Comparison of ENCODE assay signal across 8 cellular contexts in genomic region chr7:112449902-112450806, GRCh38. TPM values are rescaled to one million over a fixed set of nuclear protein-coding genes. Genes with fewer than 3 reads are reported as not detected.
DNase-seq lines count a peak whose midpoint lies in the region; ATAC-seq, FAIRE-seq and TF ChIP-seq lines count a peak whose summit lies in the region.

Gene IFRD1 (plus strand): TSS chr7:112450460. CDS start chr7:112450689, 229 bp downstream.

- ATAC-seq in HG03432 (IDR thresholded peaks at IDR 0.05; ENCODE audit: unreplicated experiment): peak; percentile 77

- H3K9me3 ChIP-seq in keratinocyte (ENCODE audit: control insufficient read depth, low read depth, low read length): no peaks in the 10 kb centered on the region

- dilution Hi-C loops in keratinocyte (cut with MboI; ENCODE audit: extremely low pct_ligation_motif_present, low sequenced_read_pairs): no loop called here

- H3K36me3 ChIP-seq in keratinocyte (ENCODE audit: control insufficient read depth in 2 of 2, extremely low read depth in 1 of 2, insufficient read depth in 2 of 2, low read length in 2 of 2): no peaks in the 10 kb centered on the region

- H3K4me2 ChIP-seq in keratinocyte (ENCODE audit: control insufficient read depth, extremely low read depth, insufficient read depth, low read depth, low read length): peak within 1 kb of the TSS; percentile 97

- H3K9ac ChIP-seq in keratinocyte (ENCODE audit: control insufficient read depth, extremely low read depth, insufficient read depth, low read length): peak within 1 kb of the TSS; percentile 99

- peak within 1 kb of the TSS; percentile 96 for H2AFZ ChIP-seq in keratinocyte (ENCODE audit: control insufficient read depth, low read length)

- H3K9me1 ChIP-seq in keratinocyte (ENCODE audit: control insufficient read depth, extremely low read depth, insufficient read depth, low read length): no peaks in the 10 kb centered on the region

- H4K20me1 ChIP-seq in keratinocyte (ENCODE audit: control insufficient read depth, extremely low read depth, insufficient read depth, low read length): peaks cover 6% of the 10 kb centered on the region

- H3K27ac ChIP-seq in keratinocyte (ENCODE audit: control insufficient read depth, insufficient read depth, low read length): peak within 1 kb of the TSS; percentile 96

- TF ChIP-seq CTCF in keratinocyte (optimal IDR thresholded peaks at IDR 0.05 in 1 of 3, IDR thresholded peaks at IDR 0.05 in 1 of 3, conservative IDR thresholded peaks at IDR 0.05 in 1 of 3; ENCODE audit: extremely low read depth in 1 of 3, insufficient read depth in 2 of 3, low read length in 3 of 3): no peak

- H3K27me3 ChIP-seq in keratinocyte (ENCODE audit: control insufficient read depth, extremely low read depth, insufficient read depth, low read length): no peaks in the 10 kb centered on the region

- peak; percentile 99 for TF ChIP-seq POLR2A in GM19099 (IDR thresholded peaks at IDR 0.05; ENCODE audit: extremely low read depth, insufficient read length, low read depth)

- H3K79me2 ChIP-seq in keratinocyte (ENCODE audit: control insufficient read depth, insufficient read depth, low read length): peaks cover 48% of the 10 kb centered on the region

- peak; percentile 90 for FAIRE-seq in keratinocyte (lab: Jason Lieb, UNC)

- H3K4me3 ChIP-seq in keratinocyte (ENCODE audit: control insufficient read depth in 2 of 3, extremely low read depth in 1 of 3, insufficient read depth in 2 of 3, low read depth in 1 of 3, low read length in 3 of 3): peak within 1 kb of the TSS; percentile 93 to 100 (median 97)

- H3K4me1 ChIP-seq in keratinocyte (ENCODE audit: control insufficient read depth, extremely low read depth, insufficient read depth, low read length): peaks cover 26% of the 10 kb centered on the region

- peak; percentile 97 for DNase-seq in AG20443 (ENCODE audit: low spot score)
- DNase-seq in NCI-H510A (lab: John Stamatoyannopoulos, UW): peak; percentile 85
- DNase-seq in activated CD4-positive, alpha-beta T cell treated with anti-CD3 and anti-CD28 coated beads for 1 hour: peak; percentile 98
- DNase-seq in cerebellum (ENCODE audit: low spot score): peak; percentile 98
- peak; percentile 91 for DNase-seq in keratinocyte (ENCODE audit: low read depth, low spot score)
- peak; percentile 96 to 99 for DNase-seq in stimulated activated CD4-positive, alpha-beta T cell treated with anti-CD3 and anti-CD28 coated beads, Interleukin-15, amount 100 ng/mL, for 1 hour (ENCODE audit: low read depth in 1 of 2, low spot score in 1 of 2)

RNA-seq across cellular contexts. Expression of gene IFRD1, which starts in this region (rescaled TPM):
- 70.8 TPM for total RNA-seq in cerebellum
- 21.0 to 38.3 TPM (median 28.6 TPM) in 3 replicates for polyA plus RNA-seq in keratinocyte
- 166 TPM for polyA plus RNA-seq in keratinocyte (2011; ENCODE audit: low read depth)
- 12.9 and 26.5 TPM in 2 replicates for polyA plus RNA-seq in keratinocyte (2011; cell fraction: cytosol; rRNA removed)
- 47.4 and 68.1 TPM in 2 replicates for polyA plus RNA-seq in keratinocyte (2011; cell fraction: nucleus; rRNA removed)
- 16.4 and 93.2 TPM in 2 replicates for polyA plus RNA-seq in keratinocyte (2012; ENCODE audit: low replicate concordance)
- polyA minus RNA-seq in keratinocyte: 3.8 to 28.9 TPM (median 14.3 TPM) in 3 replicates
- polyA minus RNA-seq in keratinocyte (2011; cell fraction: cytosol; rRNA and poly(A)+ RNA removed): 8.1 TPM
- 36.2 and 46.7 TPM in 2 replicates for polyA minus RNA-seq in keratinocyte (2011; cell fraction: nucleus; rRNA and poly(A)+ RNA removed)

Comparison
In these comparisons a context has a peak if more than half of its experiments do, and no peak if none do; other contexts are left out.
1. Peak in every context shown above with its lines: DNase-seq, ATAC-seq, H3K4me3 ChIP-seq and H3K27ac ChIP-seq.